Comparison of ENCODE assay signal across 15 cellular contexts in genomic region chr1:64687725-64688285, GRCh38. TPM values are rescaled to one million over a fixed set of nuclear protein-coding genes. Genes with fewer than 3 reads are reported as not detected.
DNase-seq lines count a peak whose midpoint lies in the region; ATAC-seq lines count a peak whose summit lies in the region.
"Had no signal": no experiment of that assay in that cellular context is flagged by ENCODE, and none has a peak within 500 bp of the region (broad histone marks: within the 10 kb centered on the region; RNA-seq: fewer than 3 reads in every experiment).

No MANE protein-coding gene starts in this region.

- peak; percentile 74 for ATAC-seq in naive thymus-derived CD4-positive, alpha-beta T cell
- no peak for ATAC-seq in effector memory CD8-positive, alpha-beta T cell (replicated peaks)
- ATAC-seq: naive thymus-derived CD8-positive, alpha-beta T cell had no signal

- H3K27me3 Mint-ChIP-seq in naive thymus-derived CD4-positive, alpha-beta T cell, result no peaks in the 10 kb centered on the region
- peaks cover 8% of the 10 kb centered on the region in 2 donors for H3K27me3 Mint-ChIP-seq in effector memory CD8-positive, alpha-beta T cell
- H3K27me3 Mint-ChIP-seq: naive thymus-derived CD8-positive, alpha-beta T cell had no signal

- no peak overlapping the region for H3K9ac ChIP-seq in endocrine pancreas (ENCODE audit: control insufficient read depth, insufficient read depth, low read length)

- no peaks in the 10 kb centered on the region for H3K27me3 ChIP-seq in endocrine pancreas (ENCODE audit: control insufficient read depth, insufficient read depth, low read length)
- H3K27me3 ChIP-seq in naive thymus-derived CD4-positive, alpha-beta T cell (ENCODE audit: control insufficient read depth in 2 of 2, insufficient read depth in 2 of 2, low read length in 2 of 2), result no peaks in the 10 kb centered on the region
- H3K27me3 ChIP-seq: BLaER1 treated with 17β-estradiol and CSF1 and Interleukin-3, amounts not matched to agents 10 nM and 100 nM had no signal

- DNase-seq in EH (ENCODE audit: low read depth), result peak; percentile 51
- peak; percentile 65 for DNase-seq in NOMO-1 treated with DMSO at 0.1 percent for 48 hours (lab: John Stamatoyannopoulos, UW; ENCODE audit: unreplicated experiment)
- no peak for DNase-seq in naive thymus-derived CD4-positive, alpha-beta T cell
- no peak for DNase-seq in effector memory CD8-positive, alpha-beta T cell
- DNase-seq in NCI-H510A (lab: John Stamatoyannopoulos, UW), result no peak
- DNase-seq in NCI-H748 (lab: John Stamatoyannopoulos, UW; ENCODE audit: unreplicated experiment), result no peak
- no peak for DNase-seq in substantia nigra (lab: John Stamatoyannopoulos, UW)
- DNase-seq: activated naive CD4-positive, alpha-beta T cell treated with anti-CD3 and anti-CD28 coated beads for 36 hours; cerebellar nuclear complex; foreskin melanocyte; islet precursor cell; naive thymus-derived CD8-positive, alpha-beta T cell; T1000 had no signal

- peaks cover 0 to 12% (median 0%) of the 10 kb centered on the region in 7 donors for H3K4me1 Mint-ChIP-seq in naive thymus-derived CD4-positive, alpha-beta T cell
- H3K4me1 Mint-ChIP-seq in effector memory CD8-positive, alpha-beta T cell (ENCODE audit: low read depth in 2 of 2), result no peaks in the 10 kb centered on the region

- POLR2A ChIA-PET in naive thymus-derived CD4-positive, alpha-beta T cell (lab: Charles Lee), result no interaction called here

- peaks cover 0 to 34% (median 0%) of the 10 kb centered on the region in 5 donors for H3K36me3 Mint-ChIP-seq in naive thymus-derived CD4-positive, alpha-beta T cell
- no peaks in the 10 kb centered on the region for H3K36me3 Mint-ChIP-seq in effector memory CD8-positive, alpha-beta T cell (ENCODE audit: insufficient read depth)

- H3K4me3 ChIP-seq in endocrine pancreas (ENCODE audit: control insufficient read depth, insufficient read depth, low read length), result peak overlapping the region; percentile 46
- no peak overlapping the region for H3K4me3 ChIP-seq in naive thymus-derived CD4-positive, alpha-beta T cell (ENCODE audit: low read length)
- H3K4me3 ChIP-seq: BLaER1 treated with 17β-estradiol and CSF1 and Interleukin-3, amounts not matched to agents 10 nM and 100 nM had no signal

- H3K36me3 ChIP-seq in endocrine pancreas (ENCODE audit: control insufficient read depth, insufficient read depth, low read length), result no peaks in the 10 kb centered on the region
- peaks cover 0 to 8% (median 0%) of the 10 kb centered on the region in 3 experiments for H3K36me3 ChIP-seq in naive thymus-derived CD4-positive, alpha-beta T cell (ENCODE audit: control insufficient read depth in 2 of 3, insufficient read depth in 3 of 3, low read length in 3 of 3)

- H3K27ac ChIP-seq in naive thymus-derived CD4-positive, alpha-beta T cell (ENCODE audit: low read depth, low read length), result no peak overlapping the region
- no peak overlapping the region for H3K27ac ChIP-seq in substantia nigra (ENCODE audit: low read depth, low read length, poor library complexity, severe bottlenecking)

- no peak overlapping the region for H3K4me3 Mint-ChIP-seq in naive thymus-derived CD4-positive, alpha-beta T cell
- H3K4me3 Mint-ChIP-seq in effector memory CD8-positive, alpha-beta T cell, result no peak overlapping the region
- H3K4me3 Mint-ChIP-seq: activated naive CD4-positive, alpha-beta T cell treated with anti-CD3 and anti-CD28 coated beads for 36 hours; naive thymus-derived CD8-positive, alpha-beta T cell had no signal

- no peaks in the 10 kb centered on the region for H3K9me3 ChIP-seq in endocrine pancreas (ENCODE audit: control insufficient read depth, low read length)
- H3K9me3 ChIP-seq in naive thymus-derived CD4-positive, alpha-beta T cell (ENCODE audit: control insufficient read depth in 2 of 3, low read length in 3 of 3), result no peaks in the 10 kb centered on the region
- H3K9me3 ChIP-seq: BLaER1 treated with 17β-estradiol and CSF1 and Interleukin-3, amounts not matched to agents 10 nM and 100 nM had no signal

- intact Hi-C loops in naive thymus-derived CD4-positive, alpha-beta T cell (cut with micrococcal nuclease), result loop anchor here (2.0 to 10.0 kb wide), 2 partner anchors 517 to 999 kb away; no protein-coding TSS in a partner anchor

- no peaks in the 10 kb centered on the region for H3K9me3 Mint-ChIP-seq in naive thymus-derived CD4-positive, alpha-beta T cell
- H3K9me3 Mint-ChIP-seq in effector memory CD8-positive, alpha-beta T cell, result no peaks in the 10 kb centered on the region
- H3K9me3 Mint-ChIP-seq: activated naive CD4-positive, alpha-beta T cell treated with anti-CD3 and anti-CD28 coated beads for 36 hours; naive thymus-derived CD8-positive, alpha-beta T cell had no signal

- H3K4me1 ChIP-seq in endocrine pancreas (ENCODE audit: control insufficient read depth, insufficient read depth, low read length), result peaks cover 10% of the 10 kb centered on the region
- no peaks in the 10 kb centered on the region for H3K4me1 ChIP-seq in naive thymus-derived CD4-positive, alpha-beta T cell (ENCODE audit: control insufficient read depth in 2 of 2, insufficient read depth in 2 of 2, low read length in 2 of 2)

- CTCF ChIA-PET in naive thymus-derived CD4-positive, alpha-beta T cell (lab: Charles Lee), result interaction anchor here (0.9 to 1.8 kb wide), 3 partner anchors 9 to 12 kb away, joined by 3 to 6 read pairs (median 3); no protein-coding TSS in a partner anchor

- peak overlapping the region in 1 of 9 donors; percentile 37 for H3K27ac Mint-ChIP-seq in naive thymus-derived CD4-positive, alpha-beta T cell
- H3K27ac Mint-ChIP-seq in effector memory CD8-positive, alpha-beta T cell, result no peak overlapping the region
- H3K27ac Mint-ChIP-seq: activated naive CD4-positive, alpha-beta T cell treated with anti-CD3 and anti-CD28 coated beads for 36 hours had no signal

RNA-seq across cellular contexts. Expression of gene RAVER2, which starts 57.1 kb away (rescaled TPM):
- total RNA-seq in naive thymus-derived CD4-positive, alpha-beta T cell, result 1 to 10 TPM in 3 of 5 experiments, under 1 TPM in 2; 0.29 to 1.9 (median 1.2) TPM
- under 1 TPM; 0.45 to 0.93 TPM for polyA plus RNA-seq in naive thymus-derived CD4-positive, alpha-beta T cell

Comparison
In these comparisons a context has a peak if more than half of its experiments do, and no peak if none do; other contexts are left out.
1. DNase-seq: peak in EH (single experiment) and NOMO-1 treated with DMSO at 0.1 percent for 48 hours (single experiment); none in naive thymus-derived CD4-positive, alpha-beta T cell (0 of 9), effector memory CD8-positive, alpha-beta T cell (0 of 3), NCI-H510A (single experiment), NCI-H748 (single experiment) and substantia nigra (0 of 49).